In genomic region chrX:19543951-19544359, GRCh38 we compare ENCODE assay signal across 14 cellular contexts. TPM values are rescaled to one million over a fixed set of nuclear protein-coding genes. Genes with fewer than 3 reads are reported as not detected.
"Had no signal": no experiment of that assay in that cellular context is flagged by ENCODE, and none has a peak within 500 bp of the region (broad histone marks: within the 10 kb centered on the region; RNA-seq: fewer than 3 reads in every experiment).

No MANE protein-coding gene starts in this region.

- H3K27me3 ChIP-seq: brain microvascular endothelial cell, esophagus muscularis mucosa, neural progenitor cell, spleen had no signal

- H3K27ac ChIP-seq: brain microvascular endothelial cell, esophagus muscularis mucosa, neural progenitor cell, right lobe of liver, spleen had no signal

- H3K27ac Mint-ChIP-seq: activated B cell treated with CpG ODN at 0.5 μM for 24 hours; neural progenitor cell; progenitor cell of endocrine pancreas; T-helper 1 cell treated with Interleukin-12 subunit alpha and Interleukin-12 subunit beta and Interleukin-4 antibody, amounts not matched to agents 30 μg/mL and 1 μg/mL, for 36 hours had no signal

- H3K9me3 Mint-ChIP-seq: activated B cell treated with CpG ODN at 0.5 μM for 24 hours; activated CD4-positive, alpha-beta T cell treated with anti-CD3 and anti-CD28 coated beads, Interleukin-2, amount 10 ng/mL, durations not matched to agents 7 days and 5 days; activated naive CD4-positive, alpha-beta T cell treated with anti-CD3 and anti-CD28 coated beads, Interleukin-2, amount 50 U/mL, for 24 hours; stimulated activated naive B cell treated with anti-CD40 and anti-IgM and Interleukin-4, amounts not matched to agents 10 μg/mL and 1 μg/mL and 100 μg/mL, for 72 hours; T-helper 1 cell treated with Interleukin-12 subunit alpha and Interleukin-12 subunit beta and Interleukin-4 antibody, amounts not matched to agents 30 μg/mL and 1 μg/mL, for 36 hours had no signal

- H3K4me1 ChIP-seq: esophagus muscularis mucosa, neural progenitor cell, right lobe of liver had no signal

- H3K9me3 ChIP-seq: esophagus muscularis mucosa, right lobe of liver, spleen had no signal

- H3K36me3 Mint-ChIP-seq: neural progenitor cell had no signal

- H3K4me1 Mint-ChIP-seq: activated B cell treated with CpG ODN at 0.5 μM for 24 hours had no signal

- H3K4me3 Mint-ChIP-seq: activated B cell treated with CpG ODN at 0.5 μM for 24 hours; activated CD4-positive, alpha-beta T cell treated with anti-CD3 and anti-CD28 coated beads, Interleukin-2, amount 10 ng/mL, durations not matched to agents 7 days and 5 days; activated naive CD4-positive, alpha-beta T cell treated with anti-CD3 and anti-CD28 coated beads, Interleukin-2, amount 50 U/mL, for 24 hours; neural progenitor cell; stimulated activated naive B cell treated with anti-CD40 and anti-IgM and Interleukin-4, amounts not matched to agents 10 μg/mL and 1 μg/mL and 100 μg/mL, for 72 hours; T-helper 1 cell treated with Interleukin-12 subunit alpha and Interleukin-12 subunit beta and Interleukin-4 antibody, amounts not matched to agents 30 μg/mL and 1 μg/mL, for 36 hours had no signal

- DNase-seq: activated B cell treated with CpG ODN at 0.5 μM for 24 hours; activated CD8-positive, alpha-beta memory T cell treated with anti-CD3 and anti-CD28 coated beads for 24 hours; right lobe of liver; spleen; stimulated activated naive B cell treated with anti-CD40 and anti-IgM and Interleukin-4, amounts not matched to agents 10 μg/mL and 1 μg/mL and 100 μg/mL, for 72 hours had no signal

- H3K4me3 ChIP-seq: esophagus muscularis mucosa, neural progenitor cell, right lobe of liver, spleen had no signal

- H3K36me3 ChIP-seq: neural progenitor cell, right lobe of liver had no signal

- H3K27me3 Mint-ChIP-seq: activated B cell treated with CpG ODN at 0.5 μM for 24 hours; activated CD4-positive, alpha-beta T cell treated with anti-CD3 and anti-CD28 coated beads, Interleukin-2, amount 10 ng/mL, durations not matched to agents 7 days and 5 days; activated naive CD4-positive, alpha-beta T cell treated with anti-CD3 and anti-CD28 coated beads, Interleukin-2, amount 50 U/mL, for 24 hours; progenitor cell of endocrine pancreas had no signal

RNA-seq across cellular contexts. Expression of gene MAP3K15, which starts 28.6 kb away (rescaled TPM):
- total RNA-seq: myocyte, subcutaneous adipose tissue had no signal
